ENCODE assay signal across 9 cellular contexts in genomic region chr21:42833859-42834729, GRCh38. TPM values are rescaled to one million over a fixed set of nuclear protein-coding genes. Genes with fewer than 3 reads are reported as not detected.
DNase-seq lines count a peak whose midpoint lies in the region; ATAC-seq and TF ChIP-seq lines count a peak whose summit lies in the region.
"Had no signal": no experiment of that assay in that cellular context is flagged by ENCODE, and none has a peak within 500 bp of the region (broad histone marks: within the 10 kb centered on the region; RNA-seq: fewer than 3 reads in every experiment).

No MANE protein-coding gene starts in this region.

- H3K9me3 ChIP-seq in HCT116 (ENCODE audit: control insufficient read depth in 1 of 2, insufficient read depth in 1 of 2, low read depth in 1 of 2, low read length in 2 of 2) (no peaks in the 10 kb centered on the region; a peak in 1 of 4 replicates), WERI-Rb-1 (ENCODE audit: severe bottlenecking) (peaks cover 4% of the 10 kb centered on the region)

- no peak overlapping the region for H3K4me3 ChIP-seq in HCT116 (replicated peaks in 1 of 2; ENCODE audit: low read depth in 1 of 2, low read length in 2 of 2)
- H3K4me3 ChIP-seq in WERI-Rb-1 (ENCODE audit: low read depth, low read length), result no peak overlapping the region
- H3K4me3 ChIP-seq: smooth muscle cell had no signal

- peaks cover 0 to 10% of the 10 kb centered on the region in 2 experiments; a peak in 1 of 4 replicates for H3K4me1 ChIP-seq in HCT116 (ENCODE audit: control insufficient read depth in 1 of 2, insufficient read depth in 2 of 2, low read length in 2 of 2)

- no TSS peak for BruUV-seq in HCT116 (replicated peaks; lab: Mats Ljungman, UMichigan)

- TF ChIP-seq POLR2A in HCT116 (IDR thresholded peaks at IDR 0.05; ENCODE audit: borderline replicate concordance, extremely low read depth, insufficient read depth, insufficient read length), result no peak

- intact Hi-C loops in activated CD4-positive, alpha-beta T cell treated with anti-CD3 and anti-CD28 coated beads, Interleukin-2, amount 10 ng/mL, durations not matched to agents 24 days and 14 days (cut with micrococcal nuclease), result loop anchor here (1.0 to 10.0 kb wide), 4 partner anchors 150 to 369 kb away; no protein-coding TSS in a partner anchor
- intact Hi-C loops in HCT116 (cut with micrococcal nuclease), result loop anchor here (1.0 kb wide), 1 partner anchor 241 kb away; no protein-coding TSS in a partner anchor

- H2AFZ ChIP-seq in HCT116 (ENCODE audit: low read depth, low read length, poor library complexity, severe bottlenecking), result no peak overlapping the region

- H3K36me3 ChIP-seq in HCT116 (ENCODE audit: control insufficient read depth in 1 of 2, insufficient read depth in 2 of 2, low read length in 2 of 2) (peaks cover 2 to 4% of the 10 kb centered on the region in 2 experiments; a peak in 1 of 4 replicates), WERI-Rb-1 (peaks cover 7% of the 10 kb centered on the region)

- H3K27ac ChIP-seq in HCT116 (ENCODE audit: low read depth, low read length) (no peak overlapping the region), WERI-Rb-1 (no peak overlapping the region)

- no peaks in the 10 kb centered on the region for H3K9me3 Mint-ChIP-seq in activated CD4-positive, alpha-beta T cell treated with anti-CD3 and anti-CD28 coated beads, Interleukin-2, amount 10 ng/mL, durations not matched to agents 24 days and 14 days
- no peaks in the 10 kb centered on the region for H3K9me3 Mint-ChIP-seq in central memory CD8-positive, alpha-beta T cell
- H3K9me3 Mint-ChIP-seq in osteocyte (ENCODE audit: unreplicated experiment), result no peaks in the 10 kb centered on the region

- TF ChIP-seq CTCF in HCT116 (IDR thresholded peaks at IDR 0.05 in 2 of 3, conservative IDR thresholded peaks at IDR 0.05 in 1 of 3; ENCODE audit: borderline replicate concordance in 1 of 3, insufficient read depth in 1 of 3, low read depth in 2 of 3, low read length in 2 of 3), result no peak
- TF ChIP-seq CTCF in osteocyte (IDR thresholded peaks at IDR 0.05), result no peak
- no peak for TF ChIP-seq CTCF in WERI-Rb-1 (IDR thresholded peaks at IDR 0.05; ENCODE audit: low read depth, low read length)

- H3K27me3 Mint-ChIP-seq in activated CD4-positive, alpha-beta T cell treated with anti-CD3 and anti-CD28 coated beads, Interleukin-2, amount 10 ng/mL, durations not matched to agents 24 days and 14 days, result peaks cover 6% of the 10 kb centered on the region
- peaks cover 14% of the 10 kb centered on the region for H3K27me3 Mint-ChIP-seq in central memory CD8-positive, alpha-beta T cell
- peaks cover 16% of the 10 kb centered on the region for H3K27me3 Mint-ChIP-seq in osteocyte (ENCODE audit: unreplicated experiment)

- POLR2A ChIA-PET in HCT116 (lab: Charles Lee), result no interaction called here

- no peak overlapping the region for H3K4me2 ChIP-seq in HCT116 (ENCODE audit: low read length)
- H3K4me2 ChIP-seq: smooth muscle cell had no signal

- no peak overlapping the region for H3K9ac ChIP-seq in HCT116 (ENCODE audit: low read length)

- H4K20me1 ChIP-seq in HCT116 (ENCODE audit: insufficient read depth), result no peaks in the 10 kb centered on the region

- H3K4me3 Mint-ChIP-seq in activated CD4-positive, alpha-beta T cell treated with anti-CD3 and anti-CD28 coated beads, Interleukin-2, amount 10 ng/mL, durations not matched to agents 24 days and 14 days, result no peak overlapping the region
- H3K4me3 Mint-ChIP-seq in central memory CD8-positive, alpha-beta T cell, result no peak overlapping the region
- H3K4me3 Mint-ChIP-seq in osteocyte (ENCODE audit: unreplicated experiment), result no peak overlapping the region

- peaks cover 25% of the 10 kb centered on the region for H3K4me1 Mint-ChIP-seq in activated CD4-positive, alpha-beta T cell treated with anti-CD3 and anti-CD28 coated beads, Interleukin-2, amount 10 ng/mL, durations not matched to agents 24 days and 14 days
- H3K4me1 Mint-ChIP-seq in central memory CD8-positive, alpha-beta T cell, result peaks cover 26% of the 10 kb centered on the region
- no peaks in the 10 kb centered on the region for H3K4me1 Mint-ChIP-seq in osteocyte (ENCODE audit: unreplicated experiment)

- H3K27me3 ChIP-seq in HCT116 (ENCODE audit: insufficient read depth, low read length) (no peaks in the 10 kb centered on the region), WERI-Rb-1 (ENCODE audit: insufficient read depth, low read depth, severe bottlenecking) (no peaks in the 10 kb centered on the region)

- CTCF ChIA-PET in HCT116 (lab: Charles Lee), result interaction anchor here (1.5 kb wide), 1 partner anchor 241 kb away, joined by 14 read pairs; no protein-coding TSS in a partner anchor

- TF ChIP-seq RAD21 in HCT116 (IDR thresholded peaks at IDR 0.05; ENCODE audit: low read depth), result no peak

- no peaks in the 10 kb centered on the region for H3K79me2 ChIP-seq in HCT116 (ENCODE audit: insufficient read depth, low read length)

- peaks cover 19% of the 10 kb centered on the region for H3K36me3 Mint-ChIP-seq in activated CD4-positive, alpha-beta T cell treated with anti-CD3 and anti-CD28 coated beads, Interleukin-2, amount 10 ng/mL, durations not matched to agents 24 days and 14 days (ENCODE audit: low read depth)
- peaks cover 10% of the 10 kb centered on the region for H3K36me3 Mint-ChIP-seq in central memory CD8-positive, alpha-beta T cell (ENCODE audit: insufficient read depth)
- H3K36me3 Mint-ChIP-seq in osteocyte (ENCODE audit: unreplicated experiment), result peaks cover 2% of the 10 kb centered on the region

- peak overlapping the region; percentile 22 for H3K27ac Mint-ChIP-seq in activated CD4-positive, alpha-beta T cell treated with anti-CD3 and anti-CD28 coated beads, Interleukin-2, amount 10 ng/mL, durations not matched to agents 24 days and 14 days
- H3K27ac Mint-ChIP-seq in central memory CD8-positive, alpha-beta T cell (ENCODE audit: low read depth), result no peak overlapping the region
- no peak overlapping the region for H3K27ac Mint-ChIP-seq in osteocyte (ENCODE audit: unreplicated experiment)

- RAD21 ChIA-PET in HCT116 (lab: Charles Lee; ENCODE audit: low non-redundant PET in 1 of 2, low total read pairs in 2 of 2, uncharacterized antibody in 2 of 2, unreplicated experiment in 2 of 2), result interaction anchor here in 1 of 2 experiments (0.6 kb wide), 1 partner anchor 160 kb away, joined by 5 read pairs; no protein-coding TSS in a partner anchor

- ATAC-seq in HCT116, result peak; percentile 5; the same call in 1 of the 2 replicates
- ATAC-seq in central memory CD8-positive, alpha-beta T cell (replicated peaks; ENCODE audit: extremely low read depth, poor library complexity, severe bottlenecking), result no peak

- DNase-seq in activated CD4-positive, alpha-beta T cell treated with anti-CD3 and anti-CD28 coated beads, Interleukin-2, amount 10 ng/mL, durations not matched to agents 24 days and 14 days, result no peak
- DNase-seq in activated CD4-positive, alpha-beta T cell treated with anti-CD3 and anti-CD28 coated beads, Interleukin-2, amount 50 U/mL, for 1 hour, result no peak
- DNase-seq in HCT116 (ENCODE audit: low read depth, low spot score), result no peak
- DNase-seq in central memory CD8-positive, alpha-beta T cell (ENCODE audit: low spot score in 2 of 2), result peak; percentile 4 to 9
- peak; percentile 72 for DNase-seq in osteocyte (ENCODE audit: extremely low spot score, unreplicated experiment)
- DNase-seq in EL, result no peak
- no peak for DNase-seq in T-helper 2 cell
- DNase-seq in WERI-Rb-1, result no peak

- H3K9me2 ChIP-seq in HCT116 (ENCODE audit: insufficient read depth), result no peaks in the 10 kb centered on the region

TF ChIP-seq in HCT116, 20 proteins besides CTCF, POLR2A, EP300 and RAD21:
- TF ChIP-seq SRF (IDR thresholded peaks at IDR 0.05; ENCODE audit: low read depth) (no peak), MAX (IDR thresholded peaks at IDR 0.05) (0 out of 2 replicates have a peak, but pooled peaks have one; percentile 11)

RNA-seq across cellular contexts. Expression of gene WDR4, which starts 45.2 kb away (rescaled TPM):
- 73.5 and 75.1 TPM in 2 replicates for total RNA-seq in activated CD4-positive, alpha-beta T cell treated with anti-CD3 and anti-CD28 coated beads, Interleukin-2, amount 10 ng/mL, durations not matched to agents 24 days and 14 days
- 34.8 TPM for total RNA-seq in HCT116 (2021; ENCODE audit: unreplicated experiment)
- 16.8 and 19.8 TPM in 2 replicates for polyA plus RNA-seq in HCT116 (2012)
- total RNA-seq in osteocyte, result 15.0 and 15.7 TPM in 2 replicates

RNA-seq across cellular contexts. Expression of gene NDUFV3, which starts 59.0 kb away (rescaled TPM):
- total RNA-seq in activated CD4-positive, alpha-beta T cell treated with anti-CD3 and anti-CD28 coated beads, Interleukin-2, amount 10 ng/mL, durations not matched to agents 24 days and 14 days, result 41.2 and 41.7 TPM in 2 replicates
- 35.2 TPM for total RNA-seq in HCT116 (2021; ENCODE audit: unreplicated experiment)
- 19.9 and 23.6 TPM in 2 replicates for polyA plus RNA-seq in HCT116 (2012)
- total RNA-seq in osteocyte, result 41.3 and 44.9 TPM in 2 replicates

Comparison
In these comparisons a context has a peak if more than half of its experiments do, and no peak if none do; other contexts are left out.
1. DNase-seq: peak in central memory CD8-positive, alpha-beta T cell (2 of 2) and osteocyte (single experiment); none in activated CD4-positive, alpha-beta T cell treated with anti-CD3 and anti-CD28 coated beads, Interleukin-2, amount 10 ng/mL, durations not matched to agents 24 days and 14 days (single experiment), activated CD4-positive, alpha-beta T cell treated with anti-CD3 and anti-CD28 coated beads, Interleukin-2, amount 50 U/mL, for 1 hour (single experiment), HCT116 (single experiment), EL (single experiment), T-helper 2 cell (0 of 5) and WERI-Rb-1 (single experiment).